Comparison of ENCODE assay signal across 7 cellular contexts in the genomic region with DNA sequence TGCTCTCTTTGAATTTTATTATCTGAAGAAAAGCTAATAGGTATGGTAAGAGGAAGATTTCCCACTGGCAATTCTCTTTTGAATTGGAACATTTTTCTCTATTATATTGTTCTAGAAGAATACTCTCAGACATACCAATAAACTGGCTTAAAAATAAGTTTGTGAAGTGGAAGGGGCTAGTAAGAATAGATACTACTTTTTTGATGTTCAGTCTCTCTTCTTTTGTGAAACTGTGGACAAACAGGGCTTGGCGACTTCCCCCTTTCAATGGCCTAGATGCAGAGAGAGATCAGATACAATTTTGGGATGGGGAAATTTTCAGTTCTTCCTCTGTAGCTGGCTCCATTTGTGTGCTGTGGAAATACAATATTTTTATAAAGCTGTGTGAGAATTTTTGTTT.
A peak's percentile ranks its signal among the peaks of the same experiment; 100 is the strongest.
DNase-seq lines count a peak whose midpoint lies in the region; ATAC-seq and TF ChIP-seq lines count a peak whose summit lies in the region.

No MANE protein-coding gene starts in this region.

- DNase-seq in astrocyte of the cerebellum (ENCODE audit: low read depth) (no peak), NCI-H2196 treated with DMSO at 0.1 percent for 48 hours (lab: John Stamatoyannopoulos, UW; ENCODE audit: unreplicated experiment) (no peak), GF-D8 (lab: John Stamatoyannopoulos, UW) (no peak)

- H3K9ac ChIP-seq in KMS-11: no peak overlapping the region
- peak overlapping the region; percentile 96 for H3K9ac ChIP-seq in iPS-20b (ENCODE audit: low read depth, low read length)
- peak overlapping the region; percentile 89 for H3K9ac ChIP-seq in stomach smooth muscle (ENCODE audit: low read length in 2 of 2)

- TF ChIP-seq CTCF in KMS-11 (conservative IDR thresholded peaks at IDR 0.05; ENCODE audit: low read depth, low read length): no peak
- no peak for TF ChIP-seq CTCF in astrocyte of the cerebellum (IDR thresholded peaks at IDR 0.05; ENCODE audit: low read depth, low read length, missing control alignments)

- ATAC-seq in GM18867 (IDR thresholded peaks at IDR 0.05; ENCODE audit: unreplicated experiment): no peak

- no peaks in the 10 kb centered on the region for H3K79me2 ChIP-seq in KMS-11 (ENCODE audit: insufficient read depth, low read depth)

- H3K27ac ChIP-seq in KMS-11: no peak overlapping the region
- no peak overlapping the region for H3K27ac ChIP-seq in iPS-20b (ENCODE audit: low read length)
- H3K27ac ChIP-seq in stomach smooth muscle (ENCODE audit: low read length): peak overlapping the region; percentile 80

- H3K27me3 ChIP-seq in KMS-11 (ENCODE audit: insufficient read depth, low read depth) (no peaks in the 10 kb centered on the region), iPS-20b (ENCODE audit: insufficient read depth, low read length) (no peaks in the 10 kb centered on the region), stomach smooth muscle (ENCODE audit: control insufficient read depth in 1 of 2, insufficient read depth in 2 of 2, low read length in 2 of 2) (no peaks in the 10 kb centered on the region)

- no peak overlapping the region for H2AFZ ChIP-seq in KMS-11 (ENCODE audit: low read depth)

- H3K4me3 ChIP-seq in KMS-11 (IDR thresholded peaks at IDR 0.05; ENCODE audit: insufficient read depth, low read depth, low read length): no peak overlapping the region
- H3K4me3 ChIP-seq in astrocyte of the cerebellum (ENCODE audit: low read depth, low read length): peak overlapping the region; percentile 66
- peak overlapping the region; percentile 99 for H3K4me3 ChIP-seq in iPS-20b (ENCODE audit: low read length)
- H3K4me3 ChIP-seq in stomach smooth muscle (ENCODE audit: low read length in 2 of 2): peak overlapping the region; percentile 86 to 98

- in situ Hi-C loops in astrocyte of the cerebellum (cut with HindIII; ENCODE audit: low sequenced_read_pairs): loop anchor here (5.0 to 10.0 kb wide), 2 partner anchors 36 to 203 kb away; no protein-coding TSS in a partner anchor

- H4K20me1 ChIP-seq in KMS-11 (ENCODE audit: insufficient read depth): no peaks in the 10 kb centered on the region

- peaks cover 14% of the 10 kb centered on the region for H3K4me1 ChIP-seq in KMS-11 (ENCODE audit: low read depth, poor library complexity, severe bottlenecking)
- H3K4me1 ChIP-seq in iPS-20b (ENCODE audit: insufficient read depth, low read length): peaks cover 51% of the 10 kb centered on the region
- peaks cover 10% of the 10 kb centered on the region for H3K4me1 ChIP-seq in stomach smooth muscle (ENCODE audit: control insufficient read depth, insufficient read depth, low read length)

- peak overlapping the region; percentile 18; the same call in 1 of the 2 replicates for H3K4me2 ChIP-seq in KMS-11

- H3K36me3 ChIP-seq in KMS-11 (ENCODE audit: insufficient read depth) (no peaks in the 10 kb centered on the region), iPS-20b (ENCODE audit: insufficient read depth, low read depth, low read length) (peaks cover 21% of the 10 kb centered on the region; the same call in 1 of the 2 replicates), stomach smooth muscle (ENCODE audit: control insufficient read depth in 2 of 2, insufficient read depth in 2 of 2, low read length in 2 of 2) (no peaks in the 10 kb centered on the region)

- H3K9me3 ChIP-seq in iPS-20b (ENCODE audit: insufficient read depth, low read depth, low read length) (no peaks in the 10 kb centered on the region), stomach smooth muscle (ENCODE audit: control insufficient read depth in 2 of 2, low read length in 2 of 2) (no peaks in the 10 kb centered on the region)
